ENCODE assay signal across 7 cellular contexts in genomic region chr3:152540120-152540519, GRCh38.
"Had no signal": no experiment of that assay in that cellular context is flagged by ENCODE, and none has a peak within 500 bp of the region (broad histone marks: within the 10 kb centered on the region; RNA-seq: fewer than 3 reads in every experiment).

No MANE protein-coding gene starts in this region.

- H3K4me3 ChIP-seq: GM12878 had no signal

- DNase-seq: GDM1, GF-D8 had no signal

- FAIRE-seq: G401.6, GM12878, GM12892, GM18507, GM19239 had no signal
